ENCODE assay signal across 13 cellular contexts in the genomic region with DNA sequence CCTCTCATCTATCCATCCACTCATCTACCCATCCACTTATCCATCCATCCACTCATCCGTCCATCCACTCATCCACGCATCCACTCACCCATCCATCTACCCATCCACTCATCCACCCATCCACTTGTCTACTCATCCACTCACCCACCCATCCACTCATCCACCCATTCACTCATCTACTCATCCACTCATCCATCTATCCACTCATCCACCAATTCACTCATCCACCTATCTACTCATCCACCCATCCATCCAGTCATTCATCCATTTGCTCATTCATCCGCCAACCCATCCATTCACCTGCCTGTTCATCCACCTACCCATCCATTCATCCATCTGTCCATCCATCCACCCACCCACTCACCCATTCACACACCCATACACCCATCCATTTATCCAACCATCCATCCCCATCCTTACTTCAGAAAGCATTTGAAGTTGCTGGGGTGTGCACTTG.
DNase-seq lines count a peak whose midpoint lies in the region; ATAC-seq and TF ChIP-seq lines count a peak whose summit lies in the region.
"Had no signal": no experiment of that assay in that cellular context is flagged by ENCODE, and none has a peak within 500 bp of the region (broad histone marks: within the 10 kb centered on the region; RNA-seq: fewer than 3 reads in every experiment).

No MANE protein-coding gene starts in this region.

- no peak overlapping the region for H3K9ac ChIP-seq in SK-N-MC (ENCODE audit: insufficient read length)

- TF ChIP-seq CTCF in esophagus squamous epithelium (IDR thresholded peaks at IDR 0.05) (no peak), spleen (IDR thresholded peaks at IDR 0.05 in 8 of 11, conservative IDR thresholded peaks at IDR 0.05 in 3 of 11) (peak in 1 of 11 experiments; percentile 11)

- CTCF ChIA-PET in activated CD4-positive, alpha-beta T cell treated with anti-CD3 and anti-CD28 coated beads for 36 hours (lab: Charles Lee), result no interaction called here

- no peaks in the 10 kb centered on the region for H3K27me3 ChIP-seq in esophagus squamous epithelium
- H3K27me3 ChIP-seq in spleen (replicated peaks in 1 of 7), result no peaks in the 10 kb centered on the region
- H3K27me3 ChIP-seq: transverse colon had no signal

- no peak for ATAC-seq in activated CD4-positive, alpha-beta T cell treated with anti-CD3 and anti-CD28 coated beads for 36 hours
- ATAC-seq in GM21526 (IDR thresholded peaks at IDR 0.05; ENCODE audit: low FRiP score, unreplicated experiment), result no peak

- no peaks in the 10 kb centered on the region for H3K9me3 Mint-ChIP-seq in activated CD4-positive, alpha-beta T cell treated with anti-CD3 and anti-CD28 coated beads for 36 hours (ENCODE audit: low read depth)

- 77 to 99% methylated on average over 3 of the region's 3 CpGs for WGBS in esophagus squamous epithelium, 2 donors
- 94 to 100% (median 97%) methylated on average over 3 of the region's 3 CpGs for WGBS in spleen, 5 donors

- no peaks in the 10 kb centered on the region for H3K9me3 ChIP-seq in SK-N-MC (ENCODE audit: low read depth, low read length)
- H3K9me3 ChIP-seq in esophagus squamous epithelium, result no peaks in the 10 kb centered on the region
- no peaks in the 10 kb centered on the region for H3K9me3 ChIP-seq in spleen
- H3K9me3 ChIP-seq: transverse colon had no signal

- H3K36me3 ChIP-seq in SK-N-MC (ENCODE audit: insufficient read depth, low read length) (no peaks in the 10 kb centered on the region), esophagus squamous epithelium (peaks cover 0 to 37% (median 0%) of the 10 kb centered on the region in 3 donors), spleen (peaks cover 0 to 54% (median 0%) of the 10 kb centered on the region in 6 donors)
- H3K36me3 ChIP-seq: transverse colon had no signal

- H3K4me1 ChIP-seq in esophagus squamous epithelium, result peaks cover 64 to 93% (median 67%) of the 10 kb centered on the region in 3 donors
- H3K4me1 ChIP-seq in spleen, result peaks cover 79 to 100% (median 96%) of the 10 kb centered on the region in 6 donors

- DNase-seq in activated CD4-positive, alpha-beta T cell treated with anti-CD3 and anti-CD28 coated beads for 36 hours, result no peak
- DNase-seq in activated CD4-positive, alpha-beta T cell treated with anti-CD3 and anti-CD28 coated beads, Interleukin-2, amount 50 U/mL, for 48 hours, result no peak
- no peak for DNase-seq in SK-N-MC (ENCODE audit: low read depth, low spot score)
- no peak for DNase-seq in esophagus squamous epithelium (lab: John Stamatoyannopoulos, UW)
- DNase-seq in spleen, result no peak
- no peak for DNase-seq in dermis blood vessel endothelial cell
- no peak for DNase-seq in NCI-H524 (lab: John Stamatoyannopoulos, UW)
- DNase-seq: cortex of kidney; hypothalamus; NCI-H1694 treated with DMSO at 0.1 percent for 48 hours; stimulated activated CD4-positive, alpha-beta T cell treated with anti-CD3 and anti-CD28 coated beads, Interleukin-4, amount 100 ng/mL, for 1 hour; transverse colon had no signal

- no peak for TF ChIP-seq POLR2A in esophagus squamous epithelium (IDR thresholded peaks at IDR 0.05)
- TF ChIP-seq POLR2A in spleen (IDR thresholded peaks at IDR 0.05), result no peak

- POLR2A ChIA-PET in activated CD4-positive, alpha-beta T cell treated with anti-CD3 and anti-CD28 coated beads for 36 hours (lab: Charles Lee), result no interaction called here

- peaks cover 60% of the 10 kb centered on the region for H3K36me3 Mint-ChIP-seq in activated CD4-positive, alpha-beta T cell treated with anti-CD3 and anti-CD28 coated beads for 36 hours (ENCODE audit: low read depth)

- peaks cover 96% of the 10 kb centered on the region for H3K4me1 Mint-ChIP-seq in activated CD4-positive, alpha-beta T cell treated with anti-CD3 and anti-CD28 coated beads for 36 hours

- peak overlapping the region; percentile 86 for H3K27ac Mint-ChIP-seq in activated CD4-positive, alpha-beta T cell treated with anti-CD3 and anti-CD28 coated beads for 36 hours

- intact Hi-C loops in activated CD4-positive, alpha-beta T cell treated with anti-CD3 and anti-CD28 coated beads for 36 hours (cut with DNase I, micrococcal nuclease), result loop anchor here (5.0 to 10.0 kb wide), 4 partner anchors 38 to 487 kb away; a partner anchor contains a TSS
- intact Hi-C loops in esophagus squamous epithelium (cut with DNase I), result no loop called here
- intact Hi-C loops in spleen (cut with DNase I; ENCODE audit: low total_unique reads), result no loop called here

- no peaks in the 10 kb centered on the region for H3K27me3 Mint-ChIP-seq in activated CD4-positive, alpha-beta T cell treated with anti-CD3 and anti-CD28 coated beads for 36 hours

- H3K27ac ChIP-seq in SK-N-MC (peak overlapping the region; percentile 98; the same call in 1 of the 2 replicates), esophagus squamous epithelium (peak overlapping the region in 3 of 4 donors; percentile 83 to 87 (median 85)), spleen (peak overlapping the region in 6 of 8 donors; percentile 74 to 97 (median 78))

- H3K4me3 Mint-ChIP-seq in activated CD4-positive, alpha-beta T cell treated with anti-CD3 and anti-CD28 coated beads for 36 hours, result no peak overlapping the region

- H3K4me3 ChIP-seq in SK-N-MC (no peak overlapping the region), esophagus squamous epithelium (no peak overlapping the region), spleen (no peak overlapping the region)
- H3K4me3 ChIP-seq: transverse colon had no signal

Comparison
In these comparisons a context has a peak if more than half of its experiments do, and no peak if none do; other contexts are left out.
1. intact Hi-C loops: an anchor here in activated CD4-positive, alpha-beta T cell treated with anti-CD3 and anti-CD28 coated beads for 36 hours (5.0 to 10.0 kb wide); none called in esophagus squamous epithelium and spleen.